In the genomic region with DNA sequence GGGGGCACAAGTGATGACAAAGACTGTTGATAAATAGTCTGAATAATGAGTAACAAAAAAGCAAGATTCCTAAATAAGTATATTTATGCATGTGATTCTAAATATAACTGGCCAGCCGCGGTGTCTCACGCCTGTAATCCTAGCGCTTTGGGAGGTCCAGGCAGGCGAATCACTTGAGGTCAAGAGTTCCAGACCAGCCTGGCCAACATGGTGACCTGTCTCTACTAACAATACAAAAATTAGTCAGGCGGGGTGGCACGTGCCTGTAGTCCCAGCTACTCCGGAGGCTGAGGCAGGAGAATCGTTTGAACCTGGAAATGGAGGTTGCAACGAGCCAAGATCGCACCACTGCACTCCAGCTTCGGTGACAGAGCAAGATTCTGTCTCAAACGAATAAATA, we compare ENCODE assay signal across 16 cellular contexts.
"Had no signal": no experiment of that assay in that cellular context is flagged by ENCODE, and none has a peak within 500 bp of the region (broad histone marks: within the 10 kb centered on the region; RNA-seq: fewer than 3 reads in every experiment).

No MANE protein-coding gene starts in this region.

- H3K4me3 ChIP-seq: adrenal gland, colonic mucosa, pancreas, testis had no signal

- H3K36me3 Mint-ChIP-seq: stimulated activated memory B cell treated with anti-CD40 and anti-IgM and Interleukin-4, amounts not matched to agents 10 μg/mL and 1 μg/mL and 100 μg/mL, for 72 hours had no signal

- ATAC-seq: activated T-helper 17 cell treated with anti-CD3 and anti-CD28 coated beads, Interleukin-2, amount 50 U/mL, for 72 hours; pancreas; SK-N-SH treated with all-trans-retinoic acid at 6 μM for 48 hours; stimulated activated memory B cell treated with anti-CD40 and anti-IgM and Interleukin-4, amounts not matched to agents 10 μg/mL and 1 μg/mL and 100 μg/mL, for 72 hours had no signal

- H3K27me3 ChIP-seq: adrenal gland, colonic mucosa, pancreas, testis had no signal

- H3K9me3 Mint-ChIP-seq: neural crest cell; stimulated activated memory B cell treated with anti-CD40 and anti-IgM and Interleukin-4, amounts not matched to agents 10 μg/mL and 1 μg/mL and 100 μg/mL, for 72 hours had no signal

- H3K9me3 ChIP-seq: adrenal gland, colonic mucosa, pancreas, testis had no signal

- H3K27me3 Mint-ChIP-seq: activated T-helper 17 cell treated with anti-CD3 and anti-CD28 coated beads, Interleukin-2, amount 50 U/mL, for 72 hours; stimulated activated memory B cell treated with anti-CD40 and anti-IgM and Interleukin-4, amounts not matched to agents 10 μg/mL and 1 μg/mL and 100 μg/mL, for 72 hours had no signal

- H3K36me3 ChIP-seq: adrenal gland, colonic mucosa, pancreas had no signal

- H3K4me3 Mint-ChIP-seq: activated T-helper 17 cell treated with anti-CD3 and anti-CD28 coated beads, Interleukin-2, amount 50 U/mL, for 72 hours; neural crest cell; stimulated activated memory B cell treated with anti-CD40 and anti-IgM and Interleukin-4, amounts not matched to agents 10 μg/mL and 1 μg/mL and 100 μg/mL, for 72 hours had no signal

- DNase-seq: activated CD4-positive, CD25-positive, alpha-beta regulatory T cell; activated naive CD4-positive, alpha-beta T cell treated with anti-CD3 and anti-CD28 coated beads, Interleukin-2, amount 50 U/mL, for 16 hours; caudate nucleus; colonic mucosa; effector CD8-positive, alpha-beta T cell; foreskin melanocyte; mammary epithelial cell; pancreas; retina; T-helper 2 cell; testis had no signal

- H3K27ac ChIP-seq: adrenal gland, colonic mucosa, pancreas, testis had no signal

- H3K27ac Mint-ChIP-seq: activated T-helper 17 cell treated with anti-CD3 and anti-CD28 coated beads, Interleukin-2, amount 50 U/mL, for 72 hours had no signal
